In the genomic region with DNA sequence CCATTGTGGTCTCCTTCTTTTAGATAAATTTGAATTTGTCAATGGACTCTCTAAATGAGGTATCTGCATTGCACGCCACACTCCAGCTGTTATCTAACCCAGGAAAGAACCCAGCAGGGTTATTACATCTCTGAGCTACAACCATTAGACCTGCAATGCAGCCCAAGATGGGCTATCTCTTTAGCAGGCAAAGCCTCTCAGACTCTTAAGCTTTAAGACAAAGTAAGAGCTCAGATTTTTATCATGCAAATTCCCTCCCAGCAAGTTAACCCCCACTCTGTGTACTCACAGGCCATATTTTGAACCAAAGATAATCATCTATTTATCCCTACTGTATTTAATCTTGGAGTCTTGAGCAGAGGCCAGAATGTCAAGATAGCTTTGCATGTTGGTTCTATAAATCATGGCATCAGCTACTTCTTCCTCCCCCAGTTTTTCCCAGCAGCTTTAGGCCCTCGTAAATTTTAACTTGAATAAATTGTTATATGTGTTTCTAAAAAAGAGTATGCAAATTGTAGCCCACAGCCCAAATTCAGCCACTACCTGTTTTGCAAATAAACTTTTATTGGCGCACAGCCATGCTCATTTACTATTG, we compare ENCODE assay signal across 27 cellular contexts.
DNase-seq lines count a peak whose midpoint lies in the region; FAIRE-seq and TF ChIP-seq lines count a peak whose summit lies in the region.
"Had no signal": no experiment of that assay in that cellular context is flagged by ENCODE, and none has a peak within 500 bp of the region (broad histone marks: within the 10 kb centered on the region; RNA-seq: fewer than 3 reads in every experiment).

No MANE protein-coding gene starts in this region.

- no peak overlapping the region for H3K27ac ChIP-seq in uterus
- H3K27ac ChIP-seq: A549; BLaER1 treated with 17β-estradiol and CSF1 and Interleukin-3, amounts not matched to agents 10 nM and 100 nM had no signal

- no peaks in the 10 kb centered on the region for H3K27me3 ChIP-seq in uterus
- H3K27me3 ChIP-seq: BLaER1 treated with 17β-estradiol and CSF1 and Interleukin-3, amounts not matched to agents 10 nM and 100 nM had no signal

- in situ Hi-C loops in GM13976 (cut with MboI; ENCODE audit: low sequenced_read_pairs, unreplicated experiment): no loop called here

- H3K27me3 Mint-ChIP-seq in nephron (ENCODE audit: low read depth): peaks cover 10% of the 10 kb centered on the region

- H3K27ac Mint-ChIP-seq in nephron: peak overlapping the region; percentile 27 to 86 (median 80)
- H3K27ac Mint-ChIP-seq: CD4-positive, alpha-beta T cell; T-helper 1 cell treated with Interleukin-12 subunit alpha and Interleukin-12 subunit beta and Interleukin-4 antibody, amounts not matched to agents 30 μg/mL and 1 μg/mL, for 36 hours had no signal

- peaks cover 37% of the 10 kb centered on the region for H3K4me1 Mint-ChIP-seq in nephron

- peak; percentile 83 for DNase-seq in NCI-H1048 (lab: John Stamatoyannopoulos, UW)
- peak; percentile 95 for DNase-seq in NCI-H82 treated with DMSO at 0.1 percent for 48 hours (lab: John Stamatoyannopoulos, UW; ENCODE audit: unreplicated experiment)
- DNase-seq in amniotic epithelial cell (ENCODE audit: low read depth): peak; percentile 12
- no peak for DNase-seq in RCC 7860 (ENCODE audit: low spot score)
- DNase-seq in GM13976 (ENCODE audit: low spot score): no peak
- DNase-seq in uterus: no peak
- DNase-seq in OCI-M2 (lab: John Stamatoyannopoulos, UW; ENCODE audit: unreplicated experiment): no peak
- DNase-seq: AML-193; CD4-positive, alpha-beta T cell; DMS 273 treated with DMSO at 0.1 percent for 48 hours; DMS79; EL; GDM1; H9; KBM-7; MV-4-11; NCI-H2029 treated with DMSO at 0.1 percent for 48 hours; NCI-H2227 treated with DMSO at 0.1 percent for 48 hours; NCI-H774; SIG-M5; SK-N-SH; SW 1271 had no signal

- FAIRE-seq in RCC 7860 (lab: Jason Lieb, UNC): no peak
- FAIRE-seq: A549, GM12878 had no signal

- no peaks in the 10 kb centered on the region for H3K4me1 ChIP-seq in uterus
- H3K4me1 ChIP-seq: A549 had no signal

- H3K4me3 Mint-ChIP-seq in nephron: no peak overlapping the region
- H3K4me3 Mint-ChIP-seq: CD4-positive, alpha-beta T cell; H9; T-helper 1 cell treated with Interleukin-12 subunit alpha and Interleukin-12 subunit beta and Interleukin-4 antibody, amounts not matched to agents 30 μg/mL and 1 μg/mL, for 36 hours had no signal

- H3K36me3 ChIP-seq in uterus: no peaks in the 10 kb centered on the region
- H3K36me3 ChIP-seq: BLaER1 treated with 17β-estradiol and CSF1 and Interleukin-3, amounts not matched to agents 10 nM and 100 nM had no signal

- H3K9me3 Mint-ChIP-seq in nephron: peaks cover 3% of the 10 kb centered on the region
- H3K9me3 Mint-ChIP-seq: CD4-positive, alpha-beta T cell had no signal

- no peaks in the 10 kb centered on the region for H3K36me3 Mint-ChIP-seq in nephron (ENCODE audit: low read depth)

- no peak for TF ChIP-seq POLR2A in uterus (IDR thresholded peaks at IDR 0.05)

- intact Hi-C loops in uterus (cut with DNase I; ENCODE audit: low total_unique reads): no loop called here

- no peaks in the 10 kb centered on the region for H3K9me3 ChIP-seq in uterus
- H3K9me3 ChIP-seq: SK-N-SH had no signal

- TF ChIP-seq CTCF in nephron (IDR thresholded peaks at IDR 0.05; ENCODE audit: unreplicated experiment in 3 of 3) (no peak), GM13976 (IDR thresholded peaks at IDR 0.05; ENCODE audit: borderline replicate concordance, control extremely low read depth, extremely low read depth, insufficient read depth, missing control alignments) (no peak), uterus (IDR thresholded peaks at IDR 0.05) (no peak)

- no peak overlapping the region for H3K4me3 ChIP-seq in uterus
- H3K4me3 ChIP-seq: A549; BLaER1 treated with 17β-estradiol and CSF1 and Interleukin-3, amounts not matched to agents 10 nM and 100 nM; GM12878 had no signal

Comparison
In these comparisons a context has a peak if more than half of its experiments do, and no peak if none do; other contexts are left out.
1. DNase-seq: peak in NCI-H1048 (single experiment), NCI-H82 treated with DMSO at 0.1 percent for 48 hours (single experiment) and amniotic epithelial cell (single experiment); none in RCC 7860 (single experiment), GM13976 (single experiment), uterus (0 of 2) and OCI-M2 (single experiment).